Comparison of ENCODE assay signal across 29 cellular contexts in the genomic region with DNA sequence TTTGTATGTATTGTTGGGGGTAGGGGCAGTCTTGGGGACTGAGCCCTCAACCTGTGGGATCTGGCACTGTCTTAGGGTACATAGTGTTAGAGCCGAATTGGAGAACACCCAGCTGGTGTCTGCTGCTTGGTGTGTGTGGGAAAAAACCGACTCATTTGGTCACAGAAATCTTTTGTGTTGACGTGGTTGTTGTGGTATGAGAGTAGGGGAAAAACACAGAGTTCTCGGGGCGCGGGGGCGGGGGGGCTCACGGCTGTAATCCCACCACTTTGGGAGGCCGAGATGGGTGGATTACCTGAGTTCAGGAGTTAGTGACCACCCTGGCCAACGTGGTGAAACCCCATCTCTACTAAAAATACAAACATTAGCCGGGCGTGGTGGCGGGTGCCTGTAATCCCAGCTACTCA. TPM values are rescaled to one million over a fixed set of nuclear protein-coding genes. Genes with fewer than 3 reads are reported as not detected.
DNase-seq lines count a peak whose midpoint lies in the region; ATAC-seq and TF ChIP-seq lines count a peak whose summit lies in the region.
"Had no signal": no experiment of that assay in that cellular context is flagged by ENCODE, and none has a peak within 500 bp of the region (broad histone marks: within the 10 kb centered on the region; RNA-seq: fewer than 3 reads in every experiment).

No MANE protein-coding gene starts in this region.

- H3K36me3 Mint-ChIP-seq in activated CD8-positive, alpha-beta memory T cell treated with anti-CD3 and anti-CD28 coated beads, Interleukin-2, amount 10 ng/mL, durations not matched to agents 7 days and 5 days: no peaks in the 10 kb centered on the region
- H3K36me3 Mint-ChIP-seq in stimulated activated memory B cell treated with anti-CD40 and anti-IgM and Interleukin-4, amounts not matched to agents 10 μg/mL and 1 μg/mL and 100 μg/mL, for 72 hours: no peaks in the 10 kb centered on the region
- H3K36me3 Mint-ChIP-seq: brain; stimulated activated naive B cell treated with anti-CD40 and anti-IgM and Interleukin-4, amounts not matched to agents 10 μg/mL and 1 μg/mL and 100 μg/mL, for 72 hours had no signal

- peaks cover 14% of the 10 kb centered on the region; the same call in 1 of the 2 replicates for H3F3A ChIP-seq in GM23248 (ENCODE audit: insufficient read depth)

- H3K4me3 Mint-ChIP-seq in activated CD8-positive, alpha-beta memory T cell treated with anti-CD3 and anti-CD28 coated beads, Interleukin-2, amount 10 ng/mL, durations not matched to agents 7 days and 5 days: no peak overlapping the region
- H3K4me3 Mint-ChIP-seq in stimulated activated memory B cell treated with anti-CD40 and anti-IgM and Interleukin-4, amounts not matched to agents 10 μg/mL and 1 μg/mL and 100 μg/mL, for 72 hours: no peak overlapping the region
- H3K4me3 Mint-ChIP-seq: activated naive CD4-positive, alpha-beta T cell treated with anti-CD3 and anti-CD28 coated beads for 36 hours; activated T-helper 1 cell treated with anti-CD3 and anti-CD28 coated beads, Interleukin-12 subunit alpha, Interleukin-12 subunit beta, Interleukin-2, Interleukin-4 antibody, amounts not matched to agents 30 ng/mL and 10 ng/mL and 1 ng/mL, durations not matched to agents 14 hours and 24 hours and 36 hours; brain; CD4-positive, alpha-beta T cell; nephron; stimulated activated naive B cell treated with anti-CD40 and anti-IgM and Interleukin-4, amounts not matched to agents 10 μg/mL and 1 μg/mL and 100 μg/mL, for 72 hours; T-helper 2 cell treated with Interferon-gamma antibody and Interleukin-4, amounts not matched to agents 5 μg/mL and 100 μg/mL, for 36 hours had no signal

- CTCF ChIA-PET in activated CD8-positive, alpha-beta memory T cell treated with anti-CD3 and anti-CD28 coated beads, Interleukin-2, amount 10 ng/mL, durations not matched to agents 7 days and 5 days (lab: Charles Lee): no interaction called here

- no peaks in the 10 kb centered on the region for H3K27me3 ChIP-seq in GM23248 (replicated peaks; ENCODE audit: insufficient read depth)
- H3K27me3 ChIP-seq: esophagus squamous epithelium, gastrocnemius medialis, ovary, Peyer's patch, suprapubic skin had no signal

- no peaks in the 10 kb centered on the region for H3K79me2 ChIP-seq in GM23248 (ENCODE audit: insufficient read depth)

- H3K9me2 ChIP-seq in GM23248 (ENCODE audit: insufficient read depth): no peaks in the 10 kb centered on the region

- peaks cover 7% of the 10 kb centered on the region for H3K27me3 Mint-ChIP-seq in activated CD8-positive, alpha-beta memory T cell treated with anti-CD3 and anti-CD28 coated beads, Interleukin-2, amount 10 ng/mL, durations not matched to agents 7 days and 5 days
- no peaks in the 10 kb centered on the region for H3K27me3 Mint-ChIP-seq in stimulated activated memory B cell treated with anti-CD40 and anti-IgM and Interleukin-4, amounts not matched to agents 10 μg/mL and 1 μg/mL and 100 μg/mL, for 72 hours
- H3K27me3 Mint-ChIP-seq: CD4-positive, alpha-beta T cell; stimulated activated naive B cell treated with anti-CD40 and anti-IgM and Interleukin-4, amounts not matched to agents 10 μg/mL and 1 μg/mL and 100 μg/mL, for 72 hours had no signal

- H3K9me3 ChIP-seq in GM23248 (ENCODE audit: low read depth): no peaks in the 10 kb centered on the region
- H3K9me3 ChIP-seq: A549, esophagus squamous epithelium, gastrocnemius medialis, mucosa of descending colon, ovary, Peyer's patch, suprapubic skin had no signal

- no peaks in the 10 kb centered on the region for H3K9me3 Mint-ChIP-seq in activated CD8-positive, alpha-beta memory T cell treated with anti-CD3 and anti-CD28 coated beads, Interleukin-2, amount 10 ng/mL, durations not matched to agents 7 days and 5 days (ENCODE audit: low read depth)
- H3K9me3 Mint-ChIP-seq in stimulated activated memory B cell treated with anti-CD40 and anti-IgM and Interleukin-4, amounts not matched to agents 10 μg/mL and 1 μg/mL and 100 μg/mL, for 72 hours: no peaks in the 10 kb centered on the region
- H3K9me3 Mint-ChIP-seq: activated naive CD4-positive, alpha-beta T cell treated with anti-CD3 and anti-CD28 coated beads for 36 hours; activated T-helper 1 cell treated with anti-CD3 and anti-CD28 coated beads, Interleukin-12 subunit alpha, Interleukin-12 subunit beta, Interleukin-2, Interleukin-4 antibody, amounts not matched to agents 30 ng/mL and 10 ng/mL and 1 ng/mL, durations not matched to agents 14 hours and 24 hours and 36 hours; CD4-positive, alpha-beta T cell; stimulated activated naive B cell treated with anti-CD40 and anti-IgM and Interleukin-4, amounts not matched to agents 10 μg/mL and 1 μg/mL and 100 μg/mL, for 72 hours; T-helper 2 cell treated with Interferon-gamma antibody and Interleukin-4, amounts not matched to agents 5 μg/mL and 100 μg/mL, for 36 hours had no signal

- in situ Hi-C loops in GM23248 (cut with MboI): no loop called here

- H3K9ac ChIP-seq in GM23248: no peak overlapping the region

- H3K4me2 ChIP-seq in GM23248 (ENCODE audit: unreplicated experiment): no peak overlapping the region
- H3K4me2 ChIP-seq: A549 had no signal

- H3K36me3 ChIP-seq in GM23248 (ENCODE audit: low read depth): no peaks in the 10 kb centered on the region
- H3K36me3 ChIP-seq: esophagus squamous epithelium, gastrocnemius medialis, ovary, Peyer's patch, suprapubic skin had no signal

- no peaks in the 10 kb centered on the region for H4K20me1 ChIP-seq in GM23248 (ENCODE audit: insufficient read depth)

- H2AFZ ChIP-seq in GM23248: no peak overlapping the region

- 77 to 81% methylated on average over 9 to 13 of the region's 13 CpGs for WGBS in GM23248 (ENCODE audit: low coverage in 1 of 2, low lambda C conversion rate in 2 of 2, missing lambda C conversion rate in 2 of 2), 2 experiments

- no peak overlapping the region for H3K27ac ChIP-seq in GM23248
- H3K27ac ChIP-seq: esophagus squamous epithelium, gastrocnemius medialis, ovary, Peyer's patch, suprapubic skin had no signal

- peak; percentile 23 for ATAC-seq in activated CD8-positive, alpha-beta memory T cell treated with anti-CD3 and anti-CD28 coated beads, Interleukin-2, amount 10 ng/mL, durations not matched to agents 7 days and 5 days
- peak; percentile 48 for ATAC-seq in stimulated activated memory B cell treated with anti-CD40 and anti-IgM and Interleukin-4, amounts not matched to agents 10 μg/mL and 1 μg/mL and 100 μg/mL, for 72 hours
- no peak for ATAC-seq in HG02642 (IDR thresholded peaks at IDR 0.05; ENCODE audit: poor library complexity, unreplicated experiment)
- ATAC-seq: A549; gastrocnemius medialis; K562; mucosa of descending colon; stimulated activated naive B cell treated with anti-CD40 and anti-IgM and Interleukin-4, amounts not matched to agents 10 μg/mL and 1 μg/mL and 100 μg/mL, for 72 hours had no signal

- no peak for TF ChIP-seq CTCF in fibroblast of mammary gland (conservative IDR thresholded peaks at IDR 0.05; ENCODE audit: control insufficient read depth, insufficient read depth, low read depth, low read length)

- DNase-seq in activated CD8-positive, alpha-beta memory T cell treated with anti-CD3 and anti-CD28 coated beads, Interleukin-2, amount 10 ng/mL, durations not matched to agents 7 days and 5 days: no peak
- DNase-seq in activated CD8-positive, alpha-beta memory T cell treated with anti-CD3 and anti-CD28 coated beads for 24 hours: no peak
- DNase-seq in GM23248 (peak; percentile 31), fibroblast of mammary gland (ENCODE audit: low read depth) (peak; percentile 48), T-helper 9 cell (no peak), DMS53 treated with DMSO at 0.1 percent for 48 hours (lab: John Stamatoyannopoulos, UW; ENCODE audit: unreplicated experiment) (no peak)
- DNase-seq: activated CD4-positive, alpha-beta T cell treated with anti-CD3 and anti-CD28 coated beads for 4 hours; activated naive CD4-positive, alpha-beta T cell treated with anti-CD3 and anti-CD28 coated beads for 36 hours; CD4-positive, alpha-beta T cell; esophagus squamous epithelium; gastrocnemius medialis; mucosa of descending colon; NCI-H1092; NCI-H1694 treated with DMSO at 0.1 percent for 48 hours; NCI-H446 treated with DMSO at 0.1 percent for 48 hours; NCI-H82; ovary; Peyer's patch; SHP77; stimulated activated naive B cell treated with anti-CD40 and anti-IgM and Interleukin-4, amounts not matched to agents 10 μg/mL and 1 μg/mL and 100 μg/mL, for 72 hours had no signal

- peak overlapping the region; percentile 9 for H3K27ac Mint-ChIP-seq in activated CD8-positive, alpha-beta memory T cell treated with anti-CD3 and anti-CD28 coated beads, Interleukin-2, amount 10 ng/mL, durations not matched to agents 7 days and 5 days
- H3K27ac Mint-ChIP-seq in stimulated activated memory B cell treated with anti-CD40 and anti-IgM and Interleukin-4, amounts not matched to agents 10 μg/mL and 1 μg/mL and 100 μg/mL, for 72 hours: no peak overlapping the region
- H3K27ac Mint-ChIP-seq: activated naive CD4-positive, alpha-beta T cell treated with anti-CD3 and anti-CD28 coated beads for 36 hours; activated T-helper 1 cell treated with anti-CD3 and anti-CD28 coated beads, Interleukin-12 subunit alpha, Interleukin-12 subunit beta, Interleukin-2, Interleukin-4 antibody, amounts not matched to agents 30 ng/mL and 10 ng/mL and 1 ng/mL, durations not matched to agents 14 hours and 24 hours and 36 hours; CD4-positive, alpha-beta T cell; stimulated activated naive B cell treated with anti-CD40 and anti-IgM and Interleukin-4, amounts not matched to agents 10 μg/mL and 1 μg/mL and 100 μg/mL, for 72 hours; T-helper 2 cell treated with Interferon-gamma antibody and Interleukin-4, amounts not matched to agents 5 μg/mL and 100 μg/mL, for 36 hours had no signal

- peaks cover 4% of the 10 kb centered on the region; the same call in 1 of the 2 replicates for H3K4me1 ChIP-seq in GM23248 (ENCODE audit: insufficient read depth)
- H3K4me1 ChIP-seq: esophagus squamous epithelium, Peyer's patch, suprapubic skin had no signal

- H3K4me1 Mint-ChIP-seq in activated CD8-positive, alpha-beta memory T cell treated with anti-CD3 and anti-CD28 coated beads, Interleukin-2, amount 10 ng/mL, durations not matched to agents 7 days and 5 days: peaks cover 8% of the 10 kb centered on the region
- peaks cover 24% of the 10 kb centered on the region for H3K4me1 Mint-ChIP-seq in stimulated activated memory B cell treated with anti-CD40 and anti-IgM and Interleukin-4, amounts not matched to agents 10 μg/mL and 1 μg/mL and 100 μg/mL, for 72 hours

- H3K4me3 ChIP-seq in GM23248 (no peak overlapping the region), fibroblast of mammary gland (ENCODE audit: control insufficient read depth, low read depth, low read length) (no peak overlapping the region)
- H3K4me3 ChIP-seq: A549, esophagus squamous epithelium, gastrocnemius medialis, K562, mucosa of descending colon, ovary, Peyer's patch, suprapubic skin had no signal

RNA-seq across cellular contexts. Expression of a gene that starts 15.3 kb away (rescaled TPM):
- 100 to 1,000 TPM; 221 to 226 TPM for total RNA-seq in activated CD8-positive, alpha-beta memory T cell treated with anti-CD3 and anti-CD28 coated beads, Interleukin-2, amount 10 ng/mL, durations not matched to agents 7 days and 5 days
- 81.7 and 99.4 TPM in 2 replicates for total RNA-seq in GM23248 (2014; rRNA removed; shearing (Covaris generic))
- polyA plus RNA-seq in GM23248 (2016; fragmentation: Nextera tagmentation; extraction: Ambion mirVana): 111 and 121 TPM in 2 replicates

RNA-seq across cellular contexts. Expression of a gene that starts 35.8 kb away (rescaled TPM):
- total RNA-seq in activated CD8-positive, alpha-beta memory T cell treated with anti-CD3 and anti-CD28 coated beads, Interleukin-2, amount 10 ng/mL, durations not matched to agents 7 days and 5 days: 100 to 1,000 TPM; 139 to 147 TPM
- total RNA-seq in GM23248 (2014; rRNA removed; shearing (Covaris generic)): 77.3 and 77.9 TPM in 2 replicates
- 67.4 and 71.2 TPM in 2 replicates for polyA plus RNA-seq in GM23248 (2016; fragmentation: Nextera tagmentation; extraction: Ambion mirVana)

Comparison
In these comparisons a context has a peak if more than half of its experiments do, and no peak if none do; other contexts are left out.
1. DNase-seq: peak in GM23248 (single experiment) and fibroblast of mammary gland (single experiment); none in activated CD8-positive, alpha-beta memory T cell treated with anti-CD3 and anti-CD28 coated beads, Interleukin-2, amount 10 ng/mL, durations not matched to agents 7 days and 5 days (single experiment), activated CD8-positive, alpha-beta memory T cell treated with anti-CD3 and anti-CD28 coated beads for 24 hours (single experiment), T-helper 9 cell (single experiment) and DMS53 treated with DMSO at 0.1 percent for 48 hours (single experiment).